9 cellular contexts compared by ENCODE assay signal in genomic region chr2:85648619-85649018, GRCh38. TPM values are rescaled to one million over a fixed set of nuclear protein-coding genes. Genes with fewer than 3 reads are reported as not detected.
DNase-seq lines count a peak whose midpoint lies in the region; ATAC-seq and TF ChIP-seq lines count a peak whose summit lies in the region.
"Had no signal": no experiment of that assay in that cellular context is flagged by ENCODE, and none has a peak within 500 bp of the region (broad histone marks: within the 10 kb centered on the region; RNA-seq: fewer than 3 reads in every experiment).

No MANE protein-coding gene starts in this region.

- peak; percentile 31 for TF ChIP-seq CTCF in SU-DHL-6 (IDR thresholded peaks at IDR 0.05; ENCODE audit: insufficient read depth, low read length, poor library complexity, severe bottlenecking)

- H3K27me3 ChIP-seq in BLaER1, result no peaks in the 10 kb centered on the region
- H3K27me3 ChIP-seq in SU-DHL-6 (ENCODE audit: low read length), result no peaks in the 10 kb centered on the region

- H4K20me1 ChIP-seq in BLaER1, result peaks cover 37% of the 10 kb centered on the region
- H4K20me1 ChIP-seq in SU-DHL-6 (ENCODE audit: low read depth, low read length), result 0 out of 2 replicates have a peak, but pooled peaks cover 8% of the 10 kb centered on the region

- H3K4me3 ChIP-seq in BLaER1, result no peak overlapping the region
- H3K4me3 ChIP-seq in SU-DHL-6 (ENCODE audit: insufficient read depth, low read length, poor library complexity, severe bottlenecking), result no peak overlapping the region

- no peaks in the 10 kb centered on the region for H3K9me2 ChIP-seq in SU-DHL-6 (replicated peaks; ENCODE audit: insufficient read depth, low read length)

- no peaks in the 10 kb centered on the region for H3K79me2 ChIP-seq in SU-DHL-6 (ENCODE audit: insufficient read depth, low read length)

- H3F3A ChIP-seq in SU-DHL-6 (ENCODE audit: insufficient read depth), result no peaks in the 10 kb centered on the region

- ATAC-seq in GM21529 (IDR thresholded peaks at IDR 0.05; ENCODE audit: unreplicated experiment), result peak; percentile 45
- ATAC-seq in left ventricle myocardium superior, result peak; percentile 41
- ATAC-seq in GM18873 (IDR thresholded peaks at IDR 0.05; ENCODE audit: low FRiP score, unreplicated experiment), result no peak
- no peak for ATAC-seq in GM19035 (IDR thresholded peaks at IDR 0.05; ENCODE audit: unreplicated experiment)
- ATAC-seq in HG02759 (IDR thresholded peaks at IDR 0.05; ENCODE audit: unreplicated experiment), result no peak

- H3K4me2 ChIP-seq in BLaER1 (peak overlapping the region; percentile 25; the same call in 1 of the 2 replicates), SU-DHL-6 (ENCODE audit: low read depth, low read length, poor library complexity, severe bottlenecking) (no peak overlapping the region)

- intact Hi-C loops in left ventricle myocardium superior (cut with micrococcal nuclease), result no loop called here

- H3K9me3 ChIP-seq in BLaER1 (no peaks in the 10 kb centered on the region), SU-DHL-6 (ENCODE audit: insufficient read depth, low read length) (no peaks in the 10 kb centered on the region)

- H2AFZ ChIP-seq in SU-DHL-6 (ENCODE audit: low read depth, low read length, severe bottlenecking), result no peak overlapping the region

- no peak for DNase-seq in left ventricle myocardium superior
- no peak for DNase-seq in NCI-H2081 treated with DMSO at 0.1 percent for 48 hours (lab: John Stamatoyannopoulos, UW)
- DNase-seq: left cardiac atrium had no signal

- H3K27ac ChIP-seq in BLaER1 (no peak overlapping the region), SU-DHL-6 (ENCODE audit: low read depth, low read length) (no peak overlapping the region)

- H3K4me1 ChIP-seq in BLaER1, result peaks cover 17% of the 10 kb centered on the region

- peaks cover 100% of the 10 kb centered on the region for H3K36me3 ChIP-seq in BLaER1
- H3K36me3 ChIP-seq in SU-DHL-6 (ENCODE audit: low read length), result peaks cover 22% of the 10 kb centered on the region

- no peak overlapping the region for H3K9ac ChIP-seq in BLaER1
- no peak overlapping the region for H3K9ac ChIP-seq in SU-DHL-6 (ENCODE audit: low read length)

RNA-seq across cellular contexts. Expression of gene SFTPB, which starts 19.4 kb away (rescaled TPM):
- 0.50 TPM for total RNA-seq in left ventricle myocardium superior

RNA-seq across cellular contexts. Expression of gene USP39, which starts 32.6 kb away (rescaled TPM):
- 30.0 TPM for total RNA-seq in left ventricle myocardium superior

RNA-seq across cellular contexts. Expression of gene C2orf68, which starts 36.8 kb away (rescaled TPM):
- total RNA-seq in left ventricle myocardium superior, result 29.2 TPM

RNA-seq across cellular contexts. Expression of gene GNLY, which starts 45.5 kb away (rescaled TPM):
- total RNA-seq in left ventricle myocardium superior, result 2.3 TPM

RNA-seq across cellular contexts. Expression of gene TMEM150A, which starts 46.1 kb away (rescaled TPM):
- 14.9 TPM for total RNA-seq in left ventricle myocardium superior

Comparison
In these comparisons a context has a peak if more than half of its experiments do, and no peak if none do; other contexts are left out.
1. ATAC-seq: peak in GM21529 (single experiment) and left ventricle myocardium superior (single experiment); none in GM18873 (single experiment), GM19035 (single experiment) and HG02759 (single experiment).